Comparison of ENCODE assay signal across 1 cellular context in genomic region chr18:50902797-50903196, GRCh38.
TF ChIP-seq lines count a peak whose summit lies in the region.

No MANE protein-coding gene starts in this region.

TF ChIP-seq in HepG2, 621 proteins besides CTCF, POLR2A, EP300 and RAD21 (continued from another document and continues in another):
- TF ChIP-seq ZBTB4 (CRISPR knock-in tag; IDR thresholded peaks at IDR 0.05; ENCODE audit: borderline replicate concordance) (no peak), ZNF589 (CRISPR knock-in tag; conservative IDR thresholded peaks at IDR 0.05) (no peak), ZNF280B (CRISPR knock-in tag; IDR thresholded peaks at IDR 0.05; ENCODE audit: borderline replicate concordance) (no peak), IRF2 (CRISPR knock-in tag; IDR thresholded peaks at IDR 0.05) (peak; percentile 53; the same call in 1 of the 2 replicates), HNRNPUL1 (IDR thresholded peaks at IDR 0.05; ENCODE audit: low read depth, low read length) (no peak), ZNF232 (CRISPR knock-in tag; IDR thresholded peaks at IDR 0.05; ENCODE audit: borderline replicate concordance) (no peak), MAFK (conservative IDR thresholded peaks at IDR 0.05 in 1 of 2, IDR thresholded peaks at IDR 0.05 in 1 of 2; ENCODE audit: low read length in 2 of 2) (no peak), ZNF136 (CRISPR knock-in tag; IDR thresholded peaks at IDR 0.05; ENCODE audit: low read depth) (no peak), THYN1 (CRISPR knock-in tag; IDR thresholded peaks at IDR 0.05; ENCODE audit: borderline replicate concordance, low read depth) (no peak), HINFP (CRISPR knock-in tag; IDR thresholded peaks at IDR 0.05; ENCODE audit: low read depth) (no peak), LCORL (IDR thresholded peaks at IDR 0.05) (no peak), LCORL (CRISPR knock-in tag; IDR thresholded peaks at IDR 0.05) (peak; percentile 48; the same call in 1 of the 2 replicates), ZBTB44 (CRISPR knock-in tag; IDR thresholded peaks at IDR 0.05) (no peak), E2F5 (CRISPR knock-in tag; conservative IDR thresholded peaks at IDR 0.05) (no peak), ZNF143 (CRISPR knock-in tag; IDR thresholded peaks at IDR 0.05) (no peak), ZNF207 (IDR thresholded peaks at IDR 0.05; ENCODE audit: borderline replicate concordance) (no peak), FOSL2 (CRISPR knock-in tag; IDR thresholded peaks at IDR 0.05) (peak; percentile 46; the same call in 1 of the 2 replicates), TCF7L2 (IDR thresholded peaks at IDR 0.05; ENCODE audit: low read depth, low read length) (no peak), ZKSCAN1 (IDR thresholded peaks at IDR 0.05; ENCODE audit: low read length) (no peak), ZBTB38 (CRISPR knock-in tag; IDR thresholded peaks at IDR 0.05) (no peak), MEIS2 (CRISPR knock-in tag; IDR thresholded peaks at IDR 0.05) (no peak), PHF8 (CRISPR knock-in tag; IDR thresholded peaks at IDR 0.05) (no peak), GPN1 (CRISPR knock-in tag; IDR thresholded peaks at IDR 0.05; ENCODE audit: borderline replicate concordance) (no peak), NR2C2 (CRISPR knock-in tag; IDR thresholded peaks at IDR 0.05; ENCODE audit: borderline replicate concordance) (peak; percentile 43; the same call in 1 of the 2 replicates), CREM (IDR thresholded peaks at IDR 0.05) (no peak; the same call in 1 of the 2 replicates), CREM (CRISPR knock-in tag; IDR thresholded peaks at IDR 0.05) (no peak), ZFP62 (CRISPR knock-in tag; IDR thresholded peaks at IDR 0.05) (no peak), ZBED4 (CRISPR knock-in tag; IDR thresholded peaks at IDR 0.05; ENCODE audit: borderline replicate concordance) (no peak), RFX1 (IDR thresholded peaks at IDR 0.05) (no peak), ARNTL (CRISPR knock-in tag; IDR thresholded peaks at IDR 0.05) (peak; percentile 46; the same call in 1 of the 2 replicates), NAIF1 (CRISPR knock-in tag; IDR thresholded peaks at IDR 0.05; ENCODE audit: borderline replicate concordance) (no peak), ZNF205 (CRISPR knock-in tag; IDR thresholded peaks at IDR 0.05) (0 out of 2 replicates have a peak, but pooled peaks have one; percentile 55), GMEB2 (CRISPR knock-in tag; IDR thresholded peaks at IDR 0.05; ENCODE audit: low read depth) (no peak), KDM4B (CRISPR knock-in tag; IDR thresholded peaks at IDR 0.05) (no peak), CEBPB (IDR thresholded peaks at IDR 0.05; ENCODE audit: borderline replicate concordance, low read depth, low read length) (no peak), NFIB (CRISPR knock-in tag; IDR thresholded peaks at IDR 0.05; ENCODE audit: borderline replicate concordance) (no peak), HMG20A (CRISPR knock-in tag; IDR thresholded peaks at IDR 0.05; ENCODE audit: borderline replicate concordance) (peak; percentile 98), NCOA1 (CRISPR knock-in tag; IDR thresholded peaks at IDR 0.05) (no peak), NONO (IDR thresholded peaks at IDR 0.05) (no peak), NONO (CRISPR knock-in tag; conservative IDR thresholded peaks at IDR 0.05) (no peak), ZNF607 (CRISPR knock-in tag; IDR thresholded peaks at IDR 0.05; ENCODE audit: borderline replicate concordance) (peak; percentile 37; the same call in 1 of the 2 replicates), POGZ (CRISPR knock-in tag; IDR thresholded peaks at IDR 0.05) (0 out of 2 replicates have a peak, but pooled peaks have one; percentile 30), SIN3A (IDR thresholded peaks at IDR 0.05; ENCODE audit: borderline replicate concordance, low read depth, low read length) (0 out of 2 replicates have a peak, but pooled peaks have one; percentile 38), SCMH1 (CRISPR knock-in tag; IDR thresholded peaks at IDR 0.05; ENCODE audit: borderline replicate concordance) (no peak), GLI4 (CRISPR knock-in tag; IDR thresholded peaks at IDR 0.05; ENCODE audit: borderline replicate concordance) (no peak), ZNF44 (CRISPR knock-in tag; IDR thresholded peaks at IDR 0.05) (no peak), ZNF10 (CRISPR knock-in tag; IDR thresholded peaks at IDR 0.05; ENCODE audit: borderline replicate concordance, low read depth) (no peak), KAT2B (IDR thresholded peaks at IDR 0.05; ENCODE audit: borderline replicate concordance, low read depth, low read length) (no peak)
- TF ChIP-seq, protein P1, sequence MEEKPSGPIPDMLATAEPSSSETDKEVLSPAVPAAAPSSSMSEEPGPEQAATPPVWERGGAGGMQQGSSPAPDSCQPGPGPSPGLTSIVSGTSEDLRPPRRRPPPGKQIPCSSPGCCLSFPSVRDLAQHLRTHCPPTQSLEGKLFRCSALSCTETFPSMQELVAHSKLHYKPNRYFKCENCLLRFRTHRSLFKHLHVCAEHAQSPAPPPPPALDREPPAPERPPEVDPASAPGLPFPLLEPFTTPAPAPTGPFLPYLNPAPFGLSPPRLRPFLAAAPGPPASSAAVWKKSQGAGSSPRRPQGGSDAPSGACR (CRISPR knock-in tag; IDR thresholded peaks at IDR 0.05): peak; percentile 45; the same call in 1 of the 2 replicates
- TF ChIP-seq, protein P2, sequence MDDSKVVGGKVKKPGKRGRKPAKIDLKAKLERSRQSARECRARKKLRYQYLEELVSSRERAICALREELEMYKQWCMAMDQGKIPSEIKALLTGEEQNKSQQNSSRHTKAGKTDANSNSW (CRISPR knock-in tag; IDR thresholded peaks at IDR 0.05; ENCODE audit: borderline replicate concordance): no peak
- TF ChIP-seq, protein P3, sequence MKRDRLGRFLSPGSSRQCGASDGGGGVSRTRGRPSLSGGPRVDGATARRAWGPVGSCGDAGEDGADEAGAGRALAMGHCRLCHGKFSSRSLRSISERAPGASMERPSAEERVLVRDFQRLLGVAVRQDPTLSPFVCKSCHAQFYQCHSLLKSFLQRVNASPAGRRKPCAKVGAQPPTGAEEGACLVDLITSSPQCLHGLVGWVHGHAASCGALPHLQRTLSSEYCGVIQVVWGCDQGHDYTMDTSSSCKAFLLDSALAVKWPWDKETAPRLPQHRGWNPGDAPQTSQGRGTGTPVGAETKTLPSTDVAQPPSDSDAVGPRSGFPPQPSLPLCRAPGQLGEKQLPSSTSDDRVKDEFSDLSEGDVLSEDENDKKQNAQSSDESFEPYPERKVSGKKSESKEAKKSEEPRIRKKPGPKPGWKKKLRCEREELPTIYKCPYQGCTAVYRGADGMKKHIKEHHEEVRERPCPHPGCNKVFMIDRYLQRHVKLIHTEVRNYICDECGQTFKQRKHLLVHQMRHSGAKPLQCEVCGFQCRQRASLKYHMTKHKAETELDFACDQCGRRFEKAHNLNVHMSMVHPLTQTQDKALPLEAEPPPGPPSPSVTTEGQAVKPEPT (CRISPR knock-in tag; IDR thresholded peaks at IDR 0.05; ENCODE audit: low read depth): no peak
- TF ChIP-seq, protein P4, sequence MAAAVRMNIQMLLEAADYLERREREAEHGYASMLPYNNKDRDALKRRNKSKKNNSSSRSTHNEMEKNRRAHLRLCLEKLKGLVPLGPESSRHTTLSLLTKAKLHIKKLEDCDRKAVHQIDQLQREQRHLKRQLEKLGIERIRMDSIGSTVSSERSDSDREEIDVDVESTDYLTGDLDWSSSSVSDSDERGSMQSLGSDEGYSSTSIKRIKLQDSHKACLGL (CRISPR knock-in tag; IDR thresholded peaks at IDR 0.05): no peak
